In the genomic region with DNA sequence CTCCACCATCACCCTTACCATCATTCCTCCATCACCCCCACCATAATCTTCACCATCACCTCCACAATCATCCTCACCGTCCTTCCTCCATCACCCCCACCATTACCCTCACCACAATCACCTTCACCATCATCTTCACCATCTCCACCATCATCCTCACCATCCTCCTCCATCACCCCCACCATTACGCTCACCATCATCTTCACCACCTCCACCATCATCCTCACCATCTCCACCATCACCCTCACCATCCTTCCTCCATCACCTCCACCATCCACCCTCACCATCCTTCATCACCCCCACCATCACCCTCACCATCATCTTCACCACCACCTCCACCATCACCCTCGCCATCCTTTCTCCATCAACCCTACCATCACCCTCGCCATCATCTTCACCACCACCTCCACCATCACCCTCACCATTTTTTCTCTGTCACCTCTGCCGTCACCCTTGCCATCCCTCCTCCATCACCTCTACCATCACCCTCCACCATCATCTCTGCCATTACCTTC, we compare ENCODE assay signal across 1 cellular context.
TF ChIP-seq lines count a peak whose summit lies in the region.

No MANE protein-coding gene starts in this region.

TF ChIP-seq in IMR-90, 13 proteins besides CTCF, POLR2A, EP300 and RAD21:
- TF ChIP-seq RFX5 (IDR thresholded peaks at IDR 0.05; ENCODE audit: low read depth, low read length) (no peak), ELK1 (IDR thresholded peaks at IDR 0.05; ENCODE audit: borderline replicate concordance, low read depth, low read length) (no peak), FOS (IDR thresholded peaks at IDR 0.05; ENCODE audit: low read depth, low read length) (no peak), RCOR1 (IDR thresholded peaks at IDR 0.05; ENCODE audit: insufficient replicate concordance, low read length) (no peak)
